Comparison of ENCODE assay signal across 15 cellular contexts in the genomic region with DNA sequence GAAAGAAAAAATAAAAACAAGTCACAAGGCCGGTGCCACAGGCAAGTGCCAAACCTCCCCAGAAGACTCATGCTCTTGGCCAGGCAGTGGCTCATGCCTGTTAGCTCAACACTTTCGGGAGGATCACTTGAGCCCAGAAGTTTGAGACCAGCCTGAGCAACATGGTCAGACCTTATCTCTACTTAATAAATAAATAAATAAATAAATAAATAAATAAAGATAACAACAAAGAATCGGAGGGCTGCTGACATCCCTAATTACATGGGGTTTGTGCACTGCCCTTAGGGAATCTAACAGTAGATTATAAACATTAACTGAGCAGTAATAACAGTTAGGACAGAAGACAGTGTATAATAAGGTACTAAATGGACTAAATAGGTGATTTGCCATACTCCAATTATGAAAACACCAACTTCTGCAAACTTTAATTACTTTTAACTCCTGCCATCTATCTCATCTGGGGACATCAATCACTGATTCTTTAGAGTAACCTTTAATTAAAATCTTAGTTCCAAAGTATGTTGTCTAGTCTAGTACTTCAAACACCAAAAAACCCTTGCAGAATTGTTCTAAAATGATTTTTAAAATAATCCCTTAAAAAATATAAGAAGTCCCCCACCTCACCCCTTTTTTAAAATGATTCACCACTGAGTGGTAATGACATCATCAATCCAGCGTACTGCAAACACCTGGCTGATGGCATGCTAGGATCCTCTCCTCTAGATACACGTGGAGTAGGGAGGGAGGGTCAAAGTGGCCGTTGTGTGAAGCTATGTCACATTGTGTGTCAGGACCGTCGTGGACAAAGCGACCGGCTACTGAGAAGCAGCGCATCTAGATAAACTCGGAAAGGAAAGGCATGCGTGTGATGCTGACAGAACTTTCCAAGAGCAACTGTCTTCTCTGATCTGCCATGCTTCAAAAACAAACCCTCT. TPM values are rescaled to one million over a fixed set of nuclear protein-coding genes. Genes with fewer than 3 reads are reported as not detected.
DNase-seq lines count a peak whose midpoint lies in the region; ATAC-seq, FAIRE-seq and TF ChIP-seq lines count a peak whose summit lies in the region.
"Had no signal": no experiment of that assay in that cellular context is flagged by ENCODE, and none has a peak within 500 bp of the region (broad histone marks: within the 10 kb centered on the region; RNA-seq: fewer than 3 reads in every experiment).

No MANE protein-coding gene starts in this region.

- peak; percentile 70 for DNase-seq in activated effector memory CD4-positive, alpha-beta T cell treated with anti-CD3 and anti-CD28 coated beads, Interleukin-2, amount 50 U/mL, for 16 hours
- no peak for DNase-seq in activated effector memory CD4-positive, alpha-beta T cell treated with Interleukin-2 at 50 U/mL for 16 hours
- peak in 8 of 34 experiments; percentile 20 to 58 (median 39) for DNase-seq in T-cell
- no peak for DNase-seq in GM12878 (ENCODE audit: low read depth, low spot score)
- DNase-seq in stimulated activated effector memory CD8-positive, alpha-beta T cell treated with anti-CD3 and anti-CD28 coated beads, Interleukin-12 subunit alpha, Interleukin-12 subunit beta, amount 100 ng/mL, for 72 hours (ENCODE audit: low spot score in 2 of 2): no peak
- no peak for DNase-seq in COLO668 (lab: John Stamatoyannopoulos, UW; ENCODE audit: unreplicated experiment)
- DNase-seq: caudate nucleus, DMS153, NCI-H1930, NCI-H524 treated with DMSO at 0.1 percent for 48 hours had no signal

- no peak overlapping the region for H3K27ac ChIP-seq in GM12878 (ENCODE audit: control insufficient read depth, insufficient read depth)
- H3K27ac ChIP-seq: gastroesophageal sphincter had no signal

- H3K36me3 ChIP-seq in GM12878 (ENCODE audit: control insufficient read depth in 2 of 2, insufficient read depth in 2 of 2, low read length in 1 of 2): peaks cover 0 to under 1% of the 10 kb centered on the region in 2 experiments; a peak in 3 of 4 replicates
- H3K36me3 ChIP-seq: gastroesophageal sphincter had no signal

- in situ Hi-C loops in GM12878 (cut with MboI): no loop called here

- intact Hi-C loops in GM12878 (cut with micrococcal nuclease; ENCODE audit: unreplicated experiment): no loop called here

- POLR2A ChIA-PET in T-cell (lab: Charles Lee) (interaction anchor here (0.5 to 0.6 kb wide), 2 partner anchors 13 to 1344 kb away, joined by 3 to 7 read pairs; no protein-coding TSS in a partner anchor), GM12878 (lab: Charles Lee) (interaction anchor here (1.3 to 6.6 kb wide), 2 partner anchors 15 to 44 kb away, joined by 3 to 67 read pairs; no protein-coding TSS in a partner anchor)

- CTCF ChIA-PET in T-cell (lab: Charles Lee): no interaction called here
- CTCF ChIA-PET in GM12878 (lab: Yijun Ruan, JAX): interaction anchor here (1.0 to 1.1 kb wide), 2 partner anchors 28 to 32 kb away, joined by 3 read pairs; no protein-coding TSS in a partner anchor

- SMC1A ChIA-PET in GM12878 (lab: Charles Lee; ENCODE audit: uncharacterized antibody, unreplicated experiment): interaction anchor here (1.0 kb wide), 1 partner anchor 44 kb away, joined by 3 read pairs; no protein-coding TSS in a partner anchor

- no peak for TF ChIP-seq CTCF in GM12878 (IDR thresholded peaks at IDR 0.05 in 2 of 3, conservative IDR thresholded peaks at IDR 0.05 in 1 of 3; ENCODE audit: control insufficient read depth in 2 of 3, extremely low read depth in 1 of 3, insufficient read depth in 1 of 3, low read depth in 3 of 3, low read length in 3 of 3)

- peaks cover 10% of the 10 kb centered on the region for H3K36me3 Mint-ChIP-seq in T-cell
- H3K36me3 Mint-ChIP-seq in stimulated activated effector memory CD8-positive, alpha-beta T cell treated with anti-CD3 and anti-CD28 coated beads, Interleukin-12 subunit alpha, Interleukin-12 subunit beta, amount 100 ng/mL, for 72 hours: peaks cover 33% of the 10 kb centered on the region
- H3K36me3 Mint-ChIP-seq: type B pancreatic cell had no signal

- H3K79me2 ChIP-seq in GM12878 (ENCODE audit: control insufficient read depth, insufficient read depth, low read length): peaks cover 98% of the 10 kb centered on the region

- TF ChIP-seq EP300 in GM12878 (IDR thresholded peaks at IDR 0.05; ENCODE audit: borderline replicate concordance in 1 of 2, control insufficient read depth in 1 of 2, low read depth in 2 of 2, low read length in 2 of 2): no peak

- no peaks in the 10 kb centered on the region for H4K20me1 ChIP-seq in GM12878 (ENCODE audit: control insufficient read depth, insufficient read depth)

- H3K9me3 ChIP-seq in GM12878 (replicated peaks; ENCODE audit: control insufficient read depth, insufficient read depth, low read length): no peaks in the 10 kb centered on the region; the same call in 2 of the 3 replicates
- H3K9me3 ChIP-seq: gastroesophageal sphincter had no signal

- TF ChIP-seq RAD21 in GM12878 (IDR thresholded peaks at IDR 0.05; ENCODE audit: insufficient read depth, low read depth, low read length): no peak

- H3K27me3 ChIP-seq in GM12878 (replicated peaks in 1 of 2; ENCODE audit: control insufficient read depth in 2 of 2, insufficient read depth in 2 of 2, low read length in 1 of 2): no peaks in the 10 kb centered on the region
- H3K27me3 ChIP-seq: gastroesophageal sphincter had no signal

- no peaks in the 10 kb centered on the region for H3K9me3 Mint-ChIP-seq in T-cell
- H3K9me3 Mint-ChIP-seq in stimulated activated effector memory CD8-positive, alpha-beta T cell treated with anti-CD3 and anti-CD28 coated beads, Interleukin-12 subunit alpha, Interleukin-12 subunit beta, amount 100 ng/mL, for 72 hours: no peaks in the 10 kb centered on the region
- H3K9me3 Mint-ChIP-seq: type B pancreatic cell had no signal

- WGBS in GM12878 (ENCODE audit: insufficient coverage, insufficient replicate concordance, low lambda C conversion rate, missing lambda C conversion rate): 84% methylated on average over 13 of the region's 13 CpGs

- peaks cover 88 to 93% (median 93%) of the 10 kb centered on the region in 3 donors for H3K4me1 Mint-ChIP-seq in T-cell
- peaks cover 72% of the 10 kb centered on the region for H3K4me1 Mint-ChIP-seq in stimulated activated effector memory CD8-positive, alpha-beta T cell treated with anti-CD3 and anti-CD28 coated beads, Interleukin-12 subunit alpha, Interleukin-12 subunit beta, amount 100 ng/mL, for 72 hours

- H3K4me1 ChIP-seq in GM12878 (ENCODE audit: control insufficient read depth, insufficient read depth, low read length): peaks cover 53% of the 10 kb centered on the region

- no peak overlapping the region for H3K9ac ChIP-seq in GM12878 (ENCODE audit: control insufficient read depth, insufficient read depth, low read length)

- H3K4me2 ChIP-seq in GM12878 (ENCODE audit: control insufficient read depth, insufficient read depth): no peak overlapping the region

- BruUV-seq in GM12878 (replicated peaks; lab: Mats Ljungman, UMichigan): no TSS peak

- no peak overlapping the region for H2AFZ ChIP-seq in GM12878 (ENCODE audit: control insufficient read depth, low read depth, low read length)

- H3K27me3 Mint-ChIP-seq in T-cell: no peaks in the 10 kb centered on the region
- H3K27me3 Mint-ChIP-seq: type B pancreatic cell had no signal

- RAD21 ChIA-PET in GM12878 (lab: Charles Lee; ENCODE audit: unreplicated experiment): no interaction called here

- peak overlapping the region; percentile 32 to 83 (median 57) for H3K4me3 Mint-ChIP-seq in T-cell
- H3K4me3 Mint-ChIP-seq in stimulated activated effector memory CD8-positive, alpha-beta T cell treated with anti-CD3 and anti-CD28 coated beads, Interleukin-12 subunit alpha, Interleukin-12 subunit beta, amount 100 ng/mL, for 72 hours: peak overlapping the region; percentile 59
- H3K4me3 Mint-ChIP-seq: type B pancreatic cell had no signal

- no peak overlapping the region for H3K4me3 ChIP-seq in GM12878
- H3K4me3 ChIP-seq: gastroesophageal sphincter had no signal

- FAIRE-seq in GM12878 (lab: Jason Lieb, UNC): no peak
- FAIRE-seq: endometrium had no signal

- peak overlapping the region; percentile 91 for H3K27ac Mint-ChIP-seq in T-cell
- H3K27ac Mint-ChIP-seq in stimulated activated effector memory CD8-positive, alpha-beta T cell treated with anti-CD3 and anti-CD28 coated beads, Interleukin-12 subunit alpha, Interleukin-12 subunit beta, amount 100 ng/mL, for 72 hours: peak overlapping the region; percentile 96
- H3K27ac Mint-ChIP-seq: type B pancreatic cell had no signal

- peak in 2 of 4 experiments; percentile 24 to 66 for ATAC-seq in T-cell (replicated peaks in 1 of 4)
- ATAC-seq in GM12878: no peak
- ATAC-seq in stimulated activated effector memory CD8-positive, alpha-beta T cell treated with anti-CD3 and anti-CD28 coated beads, Interleukin-12 subunit alpha, Interleukin-12 subunit beta, amount 100 ng/mL, for 72 hours: peak; percentile 43
- no peak for ATAC-seq in HG03175 (IDR thresholded peaks at IDR 0.05; ENCODE audit: unreplicated experiment)
- no peak for ATAC-seq in GM18511 (IDR thresholded peaks at IDR 0.05; ENCODE audit: unreplicated experiment)
- ATAC-seq: gastroesophageal sphincter had no signal

- TF ChIP-seq POLR2A in GM12878 (IDR thresholded peaks at IDR 0.05; ENCODE audit: low read depth, low read length): no peak

TF ChIP-seq in GM12878, 131 proteins besides CTCF, POLR2A, EP300 and RAD21 (continues in another document):
- TF ChIP-seq FOXM1 (IDR thresholded peaks at IDR 0.05; ENCODE audit: low read depth, low read length): 0 out of 2 replicates have a peak, but pooled peaks have one; percentile 36
- TF ChIP-seq CREB1 (IDR thresholded peaks at IDR 0.05; ENCODE audit: low read depth): 0 out of 2 replicates have a peak, but pooled peaks have one; percentile 46
- TF ChIP-seq BRCA1 (IDR thresholded peaks at IDR 0.05; ENCODE audit: low read depth, low read length): no peak
- no peak for TF ChIP-seq TARDBP (IDR thresholded peaks at IDR 0.05; ENCODE audit: borderline replicate concordance)

RNA-seq across cellular contexts. Expression of a gene that starts 28.5 kb away (rescaled TPM):
- total RNA-seq in T-cell: 100 to 1,000 TPM; 357 to 509 (median 372) TPM
- total RNA-seq in GM12878 (2013; cell fraction: nucleolus; rRNA removed): 559 and 619 TPM in 2 replicates
- 92.6 and 97.8 TPM in 2 replicates for total RNA-seq in GM12878 (2014; rRNA removed)
- 130 and 134 TPM in 2 replicates for total RNA-seq in GM12878 (2014; rRNA removed; fragmentation: Illumina TruSeq; extraction: Trizol)
- total RNA-seq in GM12878 (2021): 165 and 167 TPM in 2 replicates
- 88.3 TPM for polyA plus RNA-seq in GM12878 (2011; ENCODE audit: low read depth)
- 141 and 188 TPM in 2 replicates for polyA plus RNA-seq in GM12878 (2011; rRNA removed)
- 170 and 179 TPM in 2 replicates for polyA plus RNA-seq in GM12878 (2011; cell fraction: cytosol; rRNA removed)
- 778 and 997 TPM in 2 replicates for polyA plus RNA-seq in GM12878 (2011; cell fraction: nucleus; rRNA removed)
- polyA plus RNA-seq in GM12878 (2012): 136 and 161 TPM in 2 replicates
- polyA plus RNA-seq in GM12878 (2014; fragmentation: Illumina TruSeq; extraction: Trizol): 160 and 179 TPM in 2 replicates
- polyA plus RNA-seq in GM12878 (2014; fragmentation: Nextera tagmentation; extraction: Ambion mirVana): 10 to 100 TPM in 1 of 2 experiments, 1 to 10 TPM in 1; 6.6 to 11.8 TPM
- 162 and 172 TPM in 2 replicates for polyA plus RNA-seq in GM12878 (2014; rRNA removed)
- 100 to 1,000 TPM; 138 to 153 TPM for polyA plus RNA-seq in GM12878 (2016; fragmentation: Nextera tagmentation; extraction: Ambion mirVana)
- 135 and 140 TPM in 2 replicates for polyA minus RNA-seq in GM12878 (2011; rRNA and poly(A)+ RNA removed)
- 38.6 and 44.8 TPM in 2 replicates for polyA minus RNA-seq in GM12878 (2011; cell fraction: cytosol; rRNA and poly(A)+ RNA removed)
- polyA minus RNA-seq in GM12878 (2011; cell fraction: nucleus; rRNA and poly(A)+ RNA removed): 165 and 192 TPM in 2 replicates
